ENCODE assay signal across 16 cellular contexts in the genomic region with DNA sequence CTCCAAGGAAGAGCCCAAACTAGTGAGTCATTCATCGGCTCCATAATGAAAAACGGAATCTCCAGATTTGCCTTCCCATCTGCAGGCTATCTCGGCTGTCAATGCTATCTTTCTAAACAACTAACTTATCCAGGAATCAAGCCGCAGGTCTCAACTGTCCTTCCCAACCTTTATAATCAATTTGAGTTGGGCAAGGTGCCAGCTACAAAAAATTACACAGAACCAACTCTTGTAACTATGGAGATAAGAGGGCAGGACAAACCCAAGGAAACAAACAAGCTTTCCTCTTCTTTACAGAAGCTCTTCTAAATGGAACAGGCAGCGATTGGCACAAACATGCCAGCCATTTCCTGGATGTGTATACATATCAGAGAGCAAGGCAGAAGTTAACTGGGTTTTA.
A peak's percentile ranks its signal among the peaks of the same experiment; 100 is the strongest.
DNase-seq lines count a peak whose midpoint lies in the region; ATAC-seq, FAIRE-seq and TF ChIP-seq lines count a peak whose summit lies in the region.
"Had no signal": no experiment of that assay in that cellular context is flagged by ENCODE, and none has a peak within 500 bp of the region (broad histone marks: within the 10 kb centered on the region; RNA-seq: fewer than 3 reads in every experiment).

No MANE protein-coding gene starts in this region.

- H3K36me3 ChIP-seq in thyroid gland (no peaks in the 10 kb centered on the region), mesendoderm (ENCODE audit: control insufficient read depth, insufficient read depth, low read length) (no peaks in the 10 kb centered on the region)
- H3K36me3 ChIP-seq: BLaER1 treated with 17β-estradiol and CSF1 and Interleukin-3, amounts not matched to agents 10 nM and 100 nM; cardiac muscle cell; gastrocnemius medialis had no signal

- H3K79me2 ChIP-seq in mesendoderm (ENCODE audit: control insufficient read depth, insufficient read depth, low read length): no peaks in the 10 kb centered on the region

- no peak overlapping the region for H3K23ac ChIP-seq in mesendoderm (ENCODE audit: low read length)

- ATAC-seq in GM21576 (IDR thresholded peaks at IDR 0.05; ENCODE audit: unreplicated experiment): no peak
- ATAC-seq: gastrocnemius medialis, Right ventricle myocardium inferior had no signal

- no peak overlapping the region for H3K4me3 ChIP-seq in thyroid gland (replicated peaks in 1 of 3)
- no peak overlapping the region for H3K4me3 ChIP-seq in mesendoderm (ENCODE audit: low read length)
- H3K4me3 ChIP-seq: BLaER1 treated with 17β-estradiol and CSF1 and Interleukin-3, amounts not matched to agents 10 nM and 100 nM; cardiac muscle cell; gastrocnemius medialis had no signal

- H2AK5ac ChIP-seq in mesendoderm (ENCODE audit: low read length): no peak overlapping the region

- intact Hi-C loops in thyroid gland (cut with DNase I): no loop called here

- no peaks in the 10 kb centered on the region for H3K9me3 ChIP-seq in thyroid gland
- H3K9me3 ChIP-seq: gastrocnemius medialis had no signal

- FAIRE-seq in colon (lab: Jason Lieb, UNC): peak; percentile 73
- FAIRE-seq: urothelium cell line had no signal

- no peak overlapping the region for H2BK15ac ChIP-seq in mesendoderm (replicated peaks; ENCODE audit: low read depth)

- H2BK120ac ChIP-seq in mesendoderm (ENCODE audit: low read depth, low read length): no peak overlapping the region

- H3K4me2 ChIP-seq in mesendoderm (ENCODE audit: low read length): no peak overlapping the region
- H3K4me2 ChIP-seq: BLaER1 treated with 17β-estradiol and CSF1 and Interleukin-3, amounts not matched to agents 10 nM and 100 nM had no signal

- TF ChIP-seq POLR2A in thyroid gland (IDR thresholded peaks at IDR 0.05): no peak

- no peak overlapping the region for H3K4ac ChIP-seq in mesendoderm (ENCODE audit: low read depth, low read length)

- 65 to 71% methylated on average over 5 of the region's 5 CpGs for WGBS in thyroid gland, 2 donors
- no CpG with 5 or more reads among the region's 5 CpGs for WGBS in mesendoderm (ENCODE audit: extremely low coverage, insufficient coverage, low lambda C conversion rate)

- H3K27me3 ChIP-seq in thyroid gland: no peaks in the 10 kb centered on the region
- no peaks in the 10 kb centered on the region for H3K27me3 ChIP-seq in mesendoderm (ENCODE audit: insufficient read depth, low read length, poor library complexity)
- H3K27me3 ChIP-seq: cardiac muscle cell, gastrocnemius medialis had no signal

- H3K9ac ChIP-seq in mesendoderm (ENCODE audit: low read length): no peak overlapping the region
- H3K9ac ChIP-seq: BLaER1 treated with 17β-estradiol and CSF1 and Interleukin-3, amounts not matched to agents 10 nM and 100 nM had no signal

- H3K18ac ChIP-seq in mesendoderm (ENCODE audit: low read length): no peak overlapping the region

- H4K5ac ChIP-seq in mesendoderm (ENCODE audit: low read length): no peak overlapping the region

- TF ChIP-seq CTCF in thyroid gland (IDR thresholded peaks at IDR 0.05): no peak

- DNase-seq in NCI-H510A treated with DMSO at 0.1 percent for 48 hours (lab: John Stamatoyannopoulos, UW): peak; percentile 13
- DNase-seq in NCI-H510A (lab: John Stamatoyannopoulos, UW): no peak
- peak; percentile 47 for DNase-seq in NCI-H226
- no peak for DNase-seq in thyroid gland
- no peak for DNase-seq in activated naive CD4-positive, alpha-beta T cell treated with Interleukin-2 at 50 U/mL for 16 hours
- DNase-seq in mesendoderm: no peak
- DNase-seq: activated gamma-delta T cell treated with Interleukin-2 at 50 U/mL for 16 hours, amniotic stem cell, gastrocnemius medialis, HFFc6 had no signal

- no peak overlapping the region for H4K8ac ChIP-seq in mesendoderm (ENCODE audit: low read depth, low read length)

- no peaks in the 10 kb centered on the region for H3K79me1 ChIP-seq in mesendoderm (ENCODE audit: low read length)

- no peak overlapping the region for H2BK5ac ChIP-seq in mesendoderm (ENCODE audit: low read length)

- H3K4me1 ChIP-seq in thyroid gland (no peaks in the 10 kb centered on the region), mesendoderm (ENCODE audit: control insufficient read depth, low read depth, low read length) (no peaks in the 10 kb centered on the region)
- H3K4me1 ChIP-seq: BLaER1 treated with 17β-estradiol and CSF1 and Interleukin-3, amounts not matched to agents 10 nM and 100 nM; gastrocnemius medialis had no signal

- H3K27ac ChIP-seq in thyroid gland: no peak overlapping the region
- no peak overlapping the region for H3K27ac ChIP-seq in mesendoderm (ENCODE audit: low read depth, low read length)
- H3K27ac ChIP-seq: BLaER1 treated with 17β-estradiol and CSF1 and Interleukin-3, amounts not matched to agents 10 nM and 100 nM; cardiac muscle cell; gastrocnemius medialis had no signal

- no peak overlapping the region for H3K56ac ChIP-seq in mesendoderm (ENCODE audit: low read length)

Comparison
In these comparisons a context has a peak if more than half of its experiments do, and no peak if none do; other contexts are left out.
1. DNase-seq: peak in NCI-H510A treated with DMSO at 0.1 percent for 48 hours (single experiment) and NCI-H226 (single experiment); none in NCI-H510A (single experiment), thyroid gland (0 of 2), activated naive CD4-positive, alpha-beta T cell treated with Interleukin-2 at 50 U/mL for 16 hours (single experiment) and mesendoderm (single experiment).